In the genomic region with DNA sequence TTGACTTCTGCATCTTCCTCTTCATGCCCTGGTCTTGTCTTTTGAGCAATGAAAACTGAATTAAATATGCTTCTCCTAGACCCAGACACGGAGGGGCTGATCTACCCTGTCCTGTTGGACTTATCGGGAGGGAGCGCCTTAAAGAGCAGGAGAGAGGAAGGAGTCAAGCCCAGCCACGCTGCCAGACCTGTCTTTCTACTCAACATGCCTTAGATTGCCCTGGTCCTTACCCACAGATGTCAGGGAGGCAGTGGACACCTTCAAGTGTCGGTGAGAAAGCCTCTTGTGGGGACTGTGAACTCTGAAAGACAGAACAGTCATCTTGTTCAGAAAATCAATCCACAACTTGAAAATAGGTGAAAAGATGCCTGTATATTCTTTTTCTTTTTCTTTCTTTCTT, we compare ENCODE assay signal across 16 cellular contexts.
"Had no signal": no experiment of that assay in that cellular context is flagged by ENCODE, and none has a peak within 500 bp of the region (broad histone marks: within the 10 kb centered on the region; RNA-seq: fewer than 3 reads in every experiment).

No MANE protein-coding gene starts in this region.

- H3K9me3 Mint-ChIP-seq: activated CD4-positive, alpha-beta T cell treated with anti-CD3 and anti-CD28 coated beads, Interleukin-2, amount 10 ng/mL, durations not matched to agents 7 days and 5 days; activated naive CD8-positive, alpha-beta T cell treated with anti-CD3 and anti-CD28 coated beads for 36 hours; mesothelial cell of epicardium; natural killer cell had no signal

- H3K4me3 Mint-ChIP-seq: activated CD4-positive, alpha-beta T cell treated with anti-CD3 and anti-CD28 coated beads, Interleukin-2, amount 10 ng/mL, durations not matched to agents 7 days and 5 days; activated CD8-positive, alpha-beta T cell treated with anti-CD3 and anti-CD28 coated beads, Interleukin-2, amount 10 ng/mL, durations not matched to agents 7 days and 5 days; activated naive CD8-positive, alpha-beta T cell treated with anti-CD3 and anti-CD28 coated beads for 36 hours; mesothelial cell of epicardium; natural killer cell; T-helper 17 cell had no signal

- H3K4me1 Mint-ChIP-seq: natural killer cell had no signal

- H3K27ac Mint-ChIP-seq: activated CD4-positive, alpha-beta T cell treated with anti-CD3 and anti-CD28 coated beads, Interleukin-2, amount 10 ng/mL, durations not matched to agents 7 days and 5 days; activated CD8-positive, alpha-beta T cell treated with anti-CD3 and anti-CD28 coated beads, Interleukin-2, amount 10 ng/mL, durations not matched to agents 7 days and 5 days; activated naive CD8-positive, alpha-beta T cell treated with anti-CD3 and anti-CD28 coated beads for 36 hours; mesothelial cell of epicardium; natural killer cell; T-helper 17 cell had no signal

- H3K36me3 Mint-ChIP-seq: activated naive CD8-positive, alpha-beta T cell treated with anti-CD3 and anti-CD28 coated beads for 36 hours; natural killer cell had no signal

- H3K27me3 Mint-ChIP-seq: activated naive CD8-positive, alpha-beta T cell treated with anti-CD3 and anti-CD28 coated beads for 36 hours had no signal

- DNase-seq: activated CD4-positive, alpha-beta T cell treated with anti-CD3 and anti-CD28 coated beads, Interleukin-2, amount 10 ng/mL, durations not matched to agents 7 days and 5 days; activated CD8-positive, alpha-beta T cell treated with anti-CD3 and anti-CD28 coated beads, Interleukin-2, amount 10 ng/mL, durations not matched to agents 7 days and 5 days; activated naive CD4-positive, alpha-beta T cell treated with Interleukin-2 at 50 U/mL for 16 hours; activated naive CD8-positive, alpha-beta T cell treated with anti-CD3 and anti-CD28 coated beads for 36 hours; activated T-cell treated with anti-CD3 and anti-CD28 coated beads, Interleukin-2, amount 50 U/mL, for 48 hours; cortex of kidney; foreskin fibroblast; left ventricle myocardium inferior; natural killer cell; ovary; spleen; stimulated activated CD4-positive, alpha-beta T cell treated with anti-CD3 and anti-CD28 coated beads, Interleukin-4, amount 100 ng/mL, for 1 hour; stimulated activated naive CD8-positive, alpha-beta T cell treated with anti-CD3 and anti-CD28 coated beads, Interleukin-15, Interleukin-2, amounts not matched to agents 100 U/mL and 50 U/mL, for 24 hours; T-helper 17 cell; thyroid gland had no signal

- ATAC-seq: activated CD8-positive, alpha-beta T cell treated with anti-CD3 and anti-CD28 coated beads, Interleukin-2, amount 10 ng/mL, durations not matched to agents 7 days and 5 days; natural killer cell; T-helper 17 cell had no signal
